In the genomic region with DNA sequence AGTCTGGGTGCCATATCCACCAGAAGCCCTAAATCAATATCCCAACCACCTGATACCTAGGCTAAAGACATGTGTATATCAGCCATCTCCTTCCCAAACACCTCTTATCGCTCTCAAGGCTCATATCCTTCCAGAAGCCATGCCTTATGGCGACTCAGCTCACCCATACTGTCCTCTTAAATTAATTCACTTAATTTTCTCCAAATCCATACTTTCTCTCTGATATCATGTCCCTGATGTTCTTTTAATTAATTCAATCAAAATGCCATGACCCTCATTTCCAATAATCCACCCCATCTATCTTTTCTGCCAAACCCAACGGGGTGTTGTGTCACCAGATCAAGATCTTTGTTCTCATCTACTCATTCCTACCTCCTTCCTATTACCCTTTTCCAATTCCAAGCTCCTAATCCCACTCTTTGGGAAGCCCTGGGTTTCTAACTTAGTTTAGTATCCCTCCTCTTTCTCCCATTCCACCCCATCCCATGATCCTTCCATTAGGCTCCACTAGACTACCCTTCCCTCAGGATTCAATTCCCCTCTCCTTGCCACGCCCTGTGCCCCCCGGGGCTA, we compare ENCODE assay signal across 7 cellular contexts. TPM values are rescaled to one million over a fixed set of nuclear protein-coding genes. Genes with fewer than 3 reads are reported as not detected.
DNase-seq lines count a peak whose midpoint lies in the region; ATAC-seq and TF ChIP-seq lines count a peak whose summit lies in the region.

No MANE protein-coding gene starts in this region.

- no peaks in the 10 kb centered on the region for H3K9me3 Mint-ChIP-seq in activated CD8-positive, alpha-beta T cell treated with anti-CD3 and anti-CD28 coated beads, Interleukin-2, amount 10 ng/mL, durations not matched to agents 7 days and 5 days (ENCODE audit: insufficient read depth)
- no peaks in the 10 kb centered on the region for H3K9me3 Mint-ChIP-seq in stimulated activated naive B cell treated with anti-CD40 and anti-IgM and Interleukin-4, amounts not matched to agents 10 μg/mL and 1 μg/mL and 100 μg/mL, for 72 hours

- peaks cover 11% of the 10 kb centered on the region for H3K36me3 Mint-ChIP-seq in activated CD8-positive, alpha-beta T cell treated with anti-CD3 and anti-CD28 coated beads, Interleukin-2, amount 10 ng/mL, durations not matched to agents 7 days and 5 days (ENCODE audit: low read depth)
- H3K36me3 Mint-ChIP-seq in stimulated activated naive B cell treated with anti-CD40 and anti-IgM and Interleukin-4, amounts not matched to agents 10 μg/mL and 1 μg/mL and 100 μg/mL, for 72 hours: peaks cover 5 to 7% of the 10 kb centered on the region in 2 donors

- H3K27me3 ChIP-seq in HL-60 (ENCODE audit: insufficient read depth, poor library complexity, severe bottlenecking) (no peaks in the 10 kb centered on the region), iPS-18a (ENCODE audit: control insufficient read depth, insufficient read depth, low read length) (no peaks in the 10 kb centered on the region)

- H3K4me3 ChIP-seq in HL-60 (replicated peaks; ENCODE audit: insufficient read depth, low read length): peak overlapping the region; percentile 84
- peak overlapping the region; percentile 89 for H3K4me3 ChIP-seq in iPS-18a (ENCODE audit: low read length)

- POLR2A ChIA-PET in activated CD8-positive, alpha-beta T cell treated with anti-CD3 and anti-CD28 coated beads, Interleukin-2, amount 10 ng/mL, durations not matched to agents 7 days and 5 days (lab: Charles Lee): interaction anchor here (1.0 kb wide), 1 partner anchor 12 kb away, joined by 4 read pairs; no protein-coding TSS in a partner anchor

- no peak for ATAC-seq in activated CD8-positive, alpha-beta T cell treated with anti-CD3 and anti-CD28 coated beads, Interleukin-2, amount 10 ng/mL, durations not matched to agents 7 days and 5 days
- no peak for ATAC-seq in stimulated activated naive B cell treated with anti-CD40 and anti-IgM and Interleukin-4, amounts not matched to agents 10 μg/mL and 1 μg/mL and 100 μg/mL, for 72 hours (replicated peaks)
- no peak for ATAC-seq in GM21367 (IDR thresholded peaks at IDR 0.05; ENCODE audit: unreplicated experiment)

- H3K4me3 Mint-ChIP-seq in activated CD8-positive, alpha-beta T cell treated with anti-CD3 and anti-CD28 coated beads, Interleukin-2, amount 10 ng/mL, durations not matched to agents 7 days and 5 days: peak overlapping the region; percentile 98
- peak overlapping the region; percentile 99 for H3K4me3 Mint-ChIP-seq in stimulated activated naive B cell treated with anti-CD40 and anti-IgM and Interleukin-4, amounts not matched to agents 10 μg/mL and 1 μg/mL and 100 μg/mL, for 72 hours

- no peak for TF ChIP-seq CTCF in HL-60 (IDR thresholded peaks at IDR 0.05; ENCODE audit: insufficient read depth, low read length)

- H3K9me3 ChIP-seq in iPS-18a (ENCODE audit: control insufficient read depth, low read depth, low read length): no peaks in the 10 kb centered on the region

- H3K4me1 ChIP-seq in iPS-18a (ENCODE audit: control insufficient read depth, low read depth, low read length): peaks cover 16% of the 10 kb centered on the region

- H3K36me3 ChIP-seq in iPS-18a (ENCODE audit: control insufficient read depth, low read depth, low read length): no peaks in the 10 kb centered on the region

- peak overlapping the region; percentile 96 for H3K27ac Mint-ChIP-seq in activated CD8-positive, alpha-beta T cell treated with anti-CD3 and anti-CD28 coated beads, Interleukin-2, amount 10 ng/mL, durations not matched to agents 7 days and 5 days
- H3K27ac Mint-ChIP-seq in stimulated activated naive B cell treated with anti-CD40 and anti-IgM and Interleukin-4, amounts not matched to agents 10 μg/mL and 1 μg/mL and 100 μg/mL, for 72 hours: peak overlapping the region; percentile 98

- peaks cover 32% of the 10 kb centered on the region for H3K4me1 Mint-ChIP-seq in activated CD8-positive, alpha-beta T cell treated with anti-CD3 and anti-CD28 coated beads, Interleukin-2, amount 10 ng/mL, durations not matched to agents 7 days and 5 days (ENCODE audit: low read depth)
- peaks cover 17 to 36% of the 10 kb centered on the region in 2 donors for H3K4me1 Mint-ChIP-seq in stimulated activated naive B cell treated with anti-CD40 and anti-IgM and Interleukin-4, amounts not matched to agents 10 μg/mL and 1 μg/mL and 100 μg/mL, for 72 hours

- H3K27me3 Mint-ChIP-seq in activated CD8-positive, alpha-beta T cell treated with anti-CD3 and anti-CD28 coated beads, Interleukin-2, amount 10 ng/mL, durations not matched to agents 7 days and 5 days (ENCODE audit: low read depth): no peaks in the 10 kb centered on the region
- no peaks in the 10 kb centered on the region for H3K27me3 Mint-ChIP-seq in stimulated activated naive B cell treated with anti-CD40 and anti-IgM and Interleukin-4, amounts not matched to agents 10 μg/mL and 1 μg/mL and 100 μg/mL, for 72 hours

- H3K9ac ChIP-seq in iPS-18a (ENCODE audit: low read length): peak overlapping the region; percentile 24

- CTCF ChIA-PET in activated CD8-positive, alpha-beta T cell treated with anti-CD3 and anti-CD28 coated beads, Interleukin-2, amount 10 ng/mL, durations not matched to agents 7 days and 5 days (lab: Charles Lee): interaction anchor here (1.0 to 5.3 kb wide), 6 partner anchors 9 to 121 kb away, joined by 3 to 36 read pairs (median 4); partner anchors contain the start of gene ATP5MC2

- DNase-seq in HL-60 (ENCODE audit: low read depth in 1 of 2, low spot score in 1 of 2): no peak
- DNase-seq in activated CD8-positive, alpha-beta T cell treated with anti-CD3 and anti-CD28 coated beads, Interleukin-2, amount 10 ng/mL, durations not matched to agents 7 days and 5 days: no peak
- DNase-seq in stimulated activated naive B cell treated with anti-CD40 and anti-IgM and Interleukin-4, amounts not matched to agents 10 μg/mL and 1 μg/mL and 100 μg/mL, for 72 hours: no peak
- DNase-seq in medulla oblongata (ENCODE audit: extremely low spot score): no peak
- no peak for DNase-seq in DMS153 treated with DMSO at 0.1 percent for 48 hours (lab: John Stamatoyannopoulos, UW; ENCODE audit: unreplicated experiment)

- H3K27ac ChIP-seq in HL-60 (replicated peaks) (peak overlapping the region; percentile 98), iPS-18a (ENCODE audit: low read length) (no peak overlapping the region)

RNA-seq across cellular contexts. Expression of gene ATF7, which starts 0.7 kb away (rescaled TPM):
- 10 to 100 TPM; 27.7 to 28.7 TPM for total RNA-seq in activated CD8-positive, alpha-beta T cell treated with anti-CD3 and anti-CD28 coated beads, Interleukin-2, amount 10 ng/mL, durations not matched to agents 7 days and 5 days

RNA-seq across cellular contexts. Expression of gene ATP5MC2, which starts 50.4 kb away (rescaled TPM):
- total RNA-seq in activated CD8-positive, alpha-beta T cell treated with anti-CD3 and anti-CD28 coated beads, Interleukin-2, amount 10 ng/mL, durations not matched to agents 7 days and 5 days: 100 to 1,000 TPM; 241 to 247 TPM
